Comparison of ENCODE assay signal across 8 cellular contexts in genomic region chrX:153927936-153928760, GRCh38. TPM values are rescaled to one million over a fixed set of nuclear protein-coding genes. Genes with fewer than 3 reads are reported as not detected.
DNase-seq lines count a peak whose midpoint lies in the region; ATAC-seq, FAIRE-seq and TF ChIP-seq lines count a peak whose summit lies in the region.

No MANE protein-coding gene starts in this region.

- peaks cover 31% of the 10 kb centered on the region for H3K36me3 ChIP-seq in adipocyte (ENCODE audit: control insufficient read depth, insufficient read depth, low read length, severe bottlenecking)
- H3K36me3 ChIP-seq in cardiac muscle cell = no peaks in the 10 kb centered on the region
- no peaks in the 10 kb centered on the region for H3K36me3 ChIP-seq in parathyroid adenoma (ENCODE audit: control insufficient read depth, insufficient read depth, low read length)
- peaks cover 0 to 28% (median 0%) of the 10 kb centered on the region in 3 donors for H3K36me3 ChIP-seq in tibial nerve

- peak; percentile 100 for FAIRE-seq in GM12891 (lab: Jason Lieb, UNC)

- WGBS in tibial nerve, 2 donors = 0 to 24% methylated on average over 15 to 61 of the region's 76 CpGs

- H3K4me3 ChIP-seq in adipocyte (ENCODE audit: low read length) (peak overlapping the region; percentile 83), cardiac muscle cell (peak overlapping the region; percentile 53), parathyroid adenoma (ENCODE audit: low read depth, low read length) (peak overlapping the region; percentile 73), tibial nerve (peak overlapping the region; percentile 37 to 71 (median 57))

- H3K9me3 ChIP-seq in adipocyte (ENCODE audit: control insufficient read depth, low read length) (no peaks in the 10 kb centered on the region), cardiac muscle cell (ENCODE audit: low read depth) (no peaks in the 10 kb centered on the region), parathyroid adenoma (ENCODE audit: control insufficient read depth, low read length) (no peaks in the 10 kb centered on the region), tibial nerve (no peaks in the 10 kb centered on the region)

- peak overlapping the region; percentile 74 for H2AFZ ChIP-seq in parathyroid adenoma

- peak; percentile 27 for TF ChIP-seq CTCF in cardiac muscle cell (IDR thresholded peaks at IDR 0.05; ENCODE audit: low read depth, low read length)
- peak; percentile 28 for TF ChIP-seq CTCF in parathyroid adenoma (IDR thresholded peaks at IDR 0.05)
- TF ChIP-seq CTCF in tibial nerve (IDR thresholded peaks at IDR 0.05) = peak in 2 of 5 experiments; percentile 39 to 47

- H3K4me2 ChIP-seq in parathyroid adenoma (ENCODE audit: low read length) = peak overlapping the region; percentile 79

- H3K9ac ChIP-seq in adipocyte (ENCODE audit: low read length) (peak overlapping the region; percentile 91), parathyroid adenoma (no peak overlapping the region)

- TF ChIP-seq EP300 in tibial nerve (IDR thresholded peaks at IDR 0.05) = peak; percentile 70 to 73

- peak overlapping the region; percentile 96 for H3K27ac ChIP-seq in cardiac muscle cell
- H3K27ac ChIP-seq in parathyroid adenoma = peak overlapping the region; percentile 99
- H3K27ac ChIP-seq in tibial nerve = peak overlapping the region; percentile 75 to 98 (median 94)

- no peaks in the 10 kb centered on the region for H3K79me2 ChIP-seq in parathyroid adenoma

- peaks cover 3% of the 10 kb centered on the region for H3K27me3 ChIP-seq in adipocyte (replicated peaks; ENCODE audit: control insufficient read depth, insufficient read depth, low read length)
- H3K27me3 ChIP-seq in cardiac muscle cell = no peaks in the 10 kb centered on the region
- H3K27me3 ChIP-seq in parathyroid adenoma (ENCODE audit: control insufficient read depth, insufficient read depth, low read length) = no peaks in the 10 kb centered on the region
- H3K27me3 ChIP-seq in tibial nerve = peaks cover 0 to 20% of the 10 kb centered on the region in 2 donors

- peak; percentile 56; the same call in 1 of the 2 replicates for TF ChIP-seq POLR2A in GM12891 (IDR thresholded peaks at IDR 0.05; ENCODE audit: low read depth, low read length)
- TF ChIP-seq POLR2A in tibial nerve (IDR thresholded peaks at IDR 0.05) = peak; percentile 83 to 89

- H3K4me1 ChIP-seq in adipocyte (ENCODE audit: control insufficient read depth, insufficient read depth, low read length) = peaks cover 35% of the 10 kb centered on the region
- peaks cover 11% of the 10 kb centered on the region for H3K4me1 ChIP-seq in cardiac muscle cell (ENCODE audit: low read depth)
- H3K4me1 ChIP-seq in parathyroid adenoma = peaks cover 13% of the 10 kb centered on the region
- peaks cover 0 to 54% (median 14%) of the 10 kb centered on the region in 4 donors for H3K4me1 ChIP-seq in tibial nerve

- peak; percentile 79 for ATAC-seq in HG02798 (IDR thresholded peaks at IDR 0.05; ENCODE audit: poor library complexity, unreplicated experiment)

- DNase-seq in GM12891 (ENCODE audit: insufficient read length, low spot score) = peak; percentile 88
- DNase-seq in NCI-H1417 treated with DMSO at 0.1 percent for 48 hours (lab: John Stamatoyannopoulos, UW) = peak; percentile 96
- DNase-seq in SW 1271 (lab: John Stamatoyannopoulos, UW) = peak; percentile 90 to 95
- DNase-seq in adipocyte (ENCODE audit: low read depth) = peak; percentile 97
- peak; percentile 94 to 98 for DNase-seq in cardiac muscle cell (ENCODE audit: low read depth in 1 of 2, low spot score in 1 of 2)
- peak; percentile 76 to 83 for DNase-seq in tibial nerve (ENCODE audit: low spot score in 2 of 2)

TF ChIP-seq in GM12891, 5 proteins besides CTCF, POLR2A, EP300 and RAD21:
- TF ChIP-seq POU2F2 (IDR thresholded peaks at IDR 0.05; ENCODE audit: low read depth, low read length) (no peak), TAF1 (IDR thresholded peaks at IDR 0.05; ENCODE audit: low read depth, low read length) (peak; percentile 33), SPI1 (IDR thresholded peaks at IDR 0.05; ENCODE audit: low read depth, low read length) (0 out of 2 replicates have a peak, but pooled peaks have one; percentile 14), PAX5 (IDR thresholded peaks at IDR 0.05; ENCODE audit: insufficient read depth, low read length, severe bottlenecking) (no peak), POLR2AphosphoS5 (IDR thresholded peaks at IDR 0.05; ENCODE audit: low read depth, low read length) (peak; percentile 31; the same call in 1 of the 2 replicates)

RNA-seq across cellular contexts. Expression of gene ARHGAP4, which starts 2.1 kb away (rescaled TPM):
- polyA plus RNA-seq in GM12891 (2012; ENCODE audit: low read depth, missing spikeins) = 57.8 TPM
- total RNA-seq in cardiac muscle cell = 20.5 and 47.4 TPM in 2 replicates
- polyA plus RNA-seq in cardiac muscle cell = 16.5 and 30.1 TPM in 2 replicates
- 10 to 100 TPM; 23.0 to 90.9 (median 32.7) TPM for total RNA-seq in tibial nerve

RNA-seq across cellular contexts. Expression of gene NAA10, which starts 6.7 kb away (rescaled TPM):
- 87.7 TPM for polyA plus RNA-seq in GM12891 (2012; ENCODE audit: low read depth, missing spikeins)
- total RNA-seq in cardiac muscle cell (90.1 and 127 TPM in 2 replicates), tibial nerve (100 to 1,000 TPM in 1 of 4 donors, 10 to 100 TPM in 3; 48.0 to 152 (median 73.8) TPM)
- polyA plus RNA-seq in cardiac muscle cell = 163 and 186 TPM in 2 replicates

RNA-seq across cellular contexts. Expression of gene RENBP, which starts 16.3 kb away (rescaled TPM):
- polyA plus RNA-seq in GM12891 (2012; ENCODE audit: low read depth, missing spikeins) = 9.8 TPM
- total RNA-seq in cardiac muscle cell (5.7 and 12.4 TPM in 2 replicates), tibial nerve (10 to 100 TPM; 12.1 to 28.8 (median 17.8) TPM)
- 7.4 and 8.7 TPM in 2 replicates for polyA plus RNA-seq in cardiac muscle cell

RNA-seq across cellular contexts. Expression of gene AVPR2, which starts 23.7 kb away (rescaled TPM):
- 0.44 TPM for polyA plus RNA-seq in GM12891 (2012; ENCODE audit: low read depth, missing spikeins)
- not detected in 2 replicates for total RNA-seq in cardiac muscle cell
- 0.11 TPM in 1 of 2 replicates, not detected in the other for polyA plus RNA-seq in cardiac muscle cell
- 1 to 10 TPM; 2.1 to 9.3 (median 5.7) TPM for total RNA-seq in tibial nerve

RNA-seq across cellular contexts. Expression of gene L1CAM, which starts 42.2 kb away (rescaled TPM):
- polyA plus RNA-seq in GM12891 (2012; ENCODE audit: low read depth, missing spikeins) = 0.36 TPM
- 0.86 and 1.1 TPM in 2 replicates for total RNA-seq in cardiac muscle cell
- polyA plus RNA-seq in cardiac muscle cell = 1.4 and 1.5 TPM in 2 replicates
- total RNA-seq in tibial nerve = 10 to 100 TPM; 23.7 to 53.7 (median 46.3) TPM

Comparison
In these comparisons a context has a peak if more than half of its experiments do, and no peak if none do; other contexts are left out.
1. Peak in every context shown above with its lines: DNase-seq, ATAC-seq, H3K4me3 ChIP-seq and H3K27ac ChIP-seq.